Comparison of ENCODE assay signal across 9 cellular contexts in genomic region chr5:180806351-180807011, GRCh38. TPM values are rescaled to one million over a fixed set of nuclear protein-coding genes. Genes with fewer than 3 reads are reported as not detected.
A peak's percentile ranks its signal among the peaks of the same experiment; 100 is the strongest.
DNase-seq lines count a peak whose midpoint lies in the region; ATAC-seq and TF ChIP-seq lines count a peak whose summit lies in the region.
"Had no signal": no experiment of that assay in that cellular context is flagged by ENCODE, and none has a peak within 500 bp of the region (broad histone marks: within the 10 kb centered on the region; RNA-seq: fewer than 3 reads in every experiment).

No MANE protein-coding gene starts in this region.

- peak overlapping the region; percentile 10 for H3K4me3 Mint-ChIP-seq in osteocyte (ENCODE audit: unreplicated experiment)

- intact Hi-C loops in Panc1 (cut with micrococcal nuclease; ENCODE audit: unreplicated experiment) (loop anchor here (10.0 kb wide), 1 partner anchor 378 kb away; no protein-coding TSS in a partner anchor), dorsolateral prefrontal cortex (cut with DNase I) (loop anchor here (10.0 kb wide), 1 partner anchor 378 kb away; no protein-coding TSS in a partner anchor)

- peaks cover 59% of the 10 kb centered on the region for H3K4me1 ChIP-seq in Panc1 (ENCODE audit: control insufficient read depth, insufficient read depth, low read length)

- BruUV-seq in Panc1 (replicated peaks; lab: Mats Ljungman, UMichigan) = no TSS peak

- peaks cover 64% of the 10 kb centered on the region for H3K4me1 Mint-ChIP-seq in osteocyte (ENCODE audit: unreplicated experiment)

- H3K27me3 ChIP-seq in Panc1 (ENCODE audit: control insufficient read depth, insufficient read depth, low read length) (no peaks in the 10 kb centered on the region), dorsolateral prefrontal cortex (no peaks in the 10 kb centered on the region)

- H3K27me3 Mint-ChIP-seq in osteocyte (ENCODE audit: unreplicated experiment) = no peaks in the 10 kb centered on the region

- DNase-seq in COLO829 (ENCODE audit: low spot score) = peak; percentile 49
- DNase-seq in Panc1 (ENCODE audit: low read depth, low spot score) = no peak
- no peak for DNase-seq in dorsolateral prefrontal cortex
- no peak for DNase-seq in osteocyte (ENCODE audit: extremely low spot score, unreplicated experiment)
- no peak for DNase-seq in HEK293T (ENCODE audit: extremely low spot score)
- DNase-seq in dedifferentiated amniotic fluid mesenchymal stem cell (ENCODE audit: extremely low spot score) = no peak
- no peak for DNase-seq in NCI-H2227 treated with DMSO at 0.1 percent for 48 hours (lab: John Stamatoyannopoulos, UW)

- CTCF ChIA-PET in Panc1 (lab: Charles Lee) = no interaction called here
- CTCF ChIA-PET in HEK293T (lab: Yijun Ruan, JAX) = interaction anchor here (1.2 kb wide), 1 partner anchor 22 kb away, joined by 3 read pairs; no protein-coding TSS in a partner anchor

- H3K9me3 Mint-ChIP-seq in osteocyte (ENCODE audit: unreplicated experiment) = no peaks in the 10 kb centered on the region

- peak overlapping the region; percentile 64 to 89; a peak in 3 of 4 replicates for H3K4me3 ChIP-seq in Panc1 (ENCODE audit: low read depth in 2 of 2, low read length in 2 of 2)
- H3K4me3 ChIP-seq in dorsolateral prefrontal cortex = peak overlapping the region in 49 of 59 donors; percentile 1 to 95 (median 76)
- H3K4me3 ChIP-seq: lung had no signal

- H3K36me3 ChIP-seq in Panc1 (ENCODE audit: control insufficient read depth, insufficient read depth, low read length) = no peaks in the 10 kb centered on the region

- in situ Hi-C loops in Panc1 (cut with HindIII; ENCODE audit: low pct_unique_long_range_greater_than_20kb, low sequenced_read_pairs) = no loop called here

- peak overlapping the region; percentile 60 for H3K27ac Mint-ChIP-seq in osteocyte (ENCODE audit: unreplicated experiment)

- no peaks in the 10 kb centered on the region for H3K9me3 ChIP-seq in Panc1 (ENCODE audit: control insufficient read depth, insufficient read depth, low read depth, low read length)

- peak overlapping the region; percentile 94 for H3K27ac ChIP-seq in Panc1 (ENCODE audit: low read length)
- peak overlapping the region in 54 of 59 donors; percentile 3 to 100 (median 76) for H3K27ac ChIP-seq in dorsolateral prefrontal cortex

- POLR2A ChIA-PET in Panc1 (lab: Charles Lee) = no interaction called here
- POLR2A ChIA-PET in HEK293T (lab: Yijun Ruan, JAX) = no interaction called here

- ATAC-seq in Panc1 = no peak
- ATAC-seq in HG02885 (IDR thresholded peaks at IDR 0.05; ENCODE audit: poor library complexity, unreplicated experiment) = no peak

- TF ChIP-seq CTCF in Panc1 (IDR thresholded peaks at IDR 0.05) (no peak), dorsolateral prefrontal cortex (IDR thresholded peaks at IDR 0.05 in 54 of 56, conservative IDR thresholded peaks at IDR 0.05 in 2 of 56; ENCODE audit: low read depth in 1 of 56, partially characterized antibody in 56 of 56) (no peak), osteocyte (IDR thresholded peaks at IDR 0.05) (no peak)

- no peaks in the 10 kb centered on the region for H3K36me3 Mint-ChIP-seq in osteocyte (ENCODE audit: unreplicated experiment)

TF ChIP-seq in HEK293T, 16 proteins besides CTCF, POLR2A, EP300 and RAD21:
- no peak for TF ChIP-seq PKNOX1 (IDR thresholded peaks at IDR 0.05)
- no peak for TF ChIP-seq LEF1 (IDR thresholded peaks at IDR 0.05; ENCODE audit: borderline replicate concordance)

RNA-seq across cellular contexts. Expression of gene MGAT1, which starts 3.9 kb away (rescaled TPM):
- total RNA-seq in Panc1 (2021; ENCODE audit: unreplicated experiment) (113 TPM), dorsolateral prefrontal cortex (100 to 1,000 TPM in 4 of 120 experiments, 10 to 100 TPM in 116; 46.5 to 113 (median 70.3) TPM), osteocyte (137 and 140 TPM in 2 replicates)
- polyA plus RNA-seq in Panc1 (2012; ENCODE audit: insufficient read length) = 116 TPM

RNA-seq across cellular contexts. Expression of gene ZFP62, which starts 54.6 kb away (rescaled TPM):
- total RNA-seq in Panc1 (2021; ENCODE audit: unreplicated experiment) = 17.8 TPM
- polyA plus RNA-seq in Panc1 (2012; ENCODE audit: insufficient read length) = 9.0 TPM
- 10 to 100 TPM; 22.6 to 53.4 (median 34.2) TPM for total RNA-seq in dorsolateral prefrontal cortex
- total RNA-seq in osteocyte = 21.7 and 22.2 TPM in 2 replicates
